ENCODE assay signal across 8 cellular contexts in genomic region chr22:50184004-50184461, GRCh38. TPM values are rescaled to one million over a fixed set of nuclear protein-coding genes. Genes with fewer than 3 reads are reported as not detected.
A peak's percentile ranks its signal among the peaks of the same experiment; 100 is the strongest.
DNase-seq lines count a peak whose midpoint lies in the region; ATAC-seq and TF ChIP-seq lines count a peak whose summit lies in the region.

No MANE protein-coding gene starts in this region.

- no peak overlapping the region for H3K4me2 ChIP-seq in osteoblast (ENCODE audit: insufficient read depth, low read length)

- peaks cover 24% of the 10 kb centered on the region for H3K4me1 ChIP-seq in CD8-positive, alpha-beta memory T cell (ENCODE audit: insufficient read depth, low read length)
- peaks cover 4 to 47% (median 28%) of the 10 kb centered on the region in 4 donors for H3K4me1 ChIP-seq in Peyer's patch
- H3K4me1 ChIP-seq in osteoblast (ENCODE audit: insufficient read depth, low read length): peaks cover 3% of the 10 kb centered on the region

- peak overlapping the region in 5 of 7 donors; percentile 31 to 90 (median 59) for H3K4me3 Mint-ChIP-seq in CD8-positive, alpha-beta memory T cell

- no peak overlapping the region for H3K4me3 ChIP-seq in CD8-positive, alpha-beta memory T cell (ENCODE audit: low read length)
- H3K4me3 ChIP-seq in Peyer's patch (no peak overlapping the region), fibroblast of pulmonary artery (replicated peaks; ENCODE audit: low read depth, low read length) (no peak overlapping the region), osteoblast (ENCODE audit: insufficient read depth, low read length) (no peak overlapping the region)

- peaks cover 23% of the 10 kb centered on the region for H3K79me2 ChIP-seq in osteoblast (ENCODE audit: insufficient read depth, low read length)

- POLR2A ChIA-PET in CD8-positive, alpha-beta memory T cell (lab: Charles Lee): interaction anchor here (1.0 kb wide), 1 partner anchor 9 kb away, joined by 3 read pairs; no protein-coding TSS in a partner anchor

- CTCF ChIA-PET in CD8-positive, alpha-beta memory T cell (lab: Charles Lee): no interaction called here

- peaks cover 0 to 3% (median 2%) of the 10 kb centered on the region in 3 donors for H3K36me3 Mint-ChIP-seq in CD8-positive, alpha-beta memory T cell

- H3K4me1 Mint-ChIP-seq in CD8-positive, alpha-beta memory T cell: peaks cover 11 to 30% (median 14%) of the 10 kb centered on the region in 3 donors

- H3K9me3 Mint-ChIP-seq in CD8-positive, alpha-beta memory T cell: no peaks in the 10 kb centered on the region

- H3K27ac Mint-ChIP-seq in CD8-positive, alpha-beta memory T cell: peak overlapping the region in 1 of 8 donors; percentile 75

- H3K27me3 ChIP-seq in CD8-positive, alpha-beta memory T cell (ENCODE audit: insufficient read depth, low read length, poor library complexity, severe bottlenecking): no peaks in the 10 kb centered on the region
- H3K27me3 ChIP-seq in Peyer's patch (no peaks in the 10 kb centered on the region), osteoblast (ENCODE audit: insufficient read depth, low read length) (no peaks in the 10 kb centered on the region)

- H2AFZ ChIP-seq in osteoblast (ENCODE audit: low read length): peak overlapping the region; percentile 68

- no peak for TF ChIP-seq POLR2A in Peyer's patch (IDR thresholded peaks at IDR 0.05)

- peaks cover 2 to 5% of the 10 kb centered on the region in 2 donors for H3K27me3 Mint-ChIP-seq in CD8-positive, alpha-beta memory T cell

- H3K9me3 ChIP-seq in CD8-positive, alpha-beta memory T cell (ENCODE audit: low read length): no peaks in the 10 kb centered on the region
- no peaks in the 10 kb centered on the region for H3K9me3 ChIP-seq in Peyer's patch
- H3K9me3 ChIP-seq in osteoblast (ENCODE audit: low read depth, low read length): no peaks in the 10 kb centered on the region

- peak in 1 of 5 donors; percentile 47 for DNase-seq in CD8-positive, alpha-beta memory T cell
- DNase-seq in Peyer's patch (peak in 1 of 3 donors; percentile 81), fibroblast of pulmonary artery (ENCODE audit: low read depth) (peak; percentile 67), osteoblast (ENCODE audit: insufficient read length, low spot score, missing footprints) (peak; percentile 97), activated gamma-delta T cell (lab: John Stamatoyannopoulos, UW) (no peak)
- DNase-seq in stimulated activated CD4-positive, alpha-beta T cell treated with anti-CD3 and anti-CD28 coated beads, Interleukin-4, amount 100 ng/mL, for 24 hours: no peak
- no peak for DNase-seq in stimulated activated CD4-positive, alpha-beta T cell treated with anti-CD3 and anti-CD28 coated beads, Interleukin-1b, Interleukin-23, amount 100 ng/mL, for 48 hours

- H3K36me3 ChIP-seq in CD8-positive, alpha-beta memory T cell (ENCODE audit: insufficient read depth, low read length): peaks cover 7% of the 10 kb centered on the region
- H3K36me3 ChIP-seq in Peyer's patch (no peaks in the 10 kb centered on the region), osteoblast (ENCODE audit: insufficient read depth, low read length) (peaks cover 5% of the 10 kb centered on the region)

- ATAC-seq in GM19452 (IDR thresholded peaks at IDR 0.05; ENCODE audit: unreplicated experiment): no peak

- peaks cover 11% of the 10 kb centered on the region for H4K20me1 ChIP-seq in osteoblast (ENCODE audit: insufficient read depth, low read length)

- TF ChIP-seq CTCF in Peyer's patch (IDR thresholded peaks at IDR 0.05) (no peak), fibroblast of pulmonary artery (IDR thresholded peaks at IDR 0.05; ENCODE audit: low read length, missing control alignments) (no peak), osteoblast (IDR thresholded peaks at IDR 0.05; ENCODE audit: extremely low read depth, low read depth, low read length) (no peak)

- no peak overlapping the region for H3K27ac ChIP-seq in CD8-positive, alpha-beta memory T cell (ENCODE audit: low read depth, low read length)
- H3K27ac ChIP-seq in Peyer's patch (peak overlapping the region in 3 of 4 donors; percentile 31 to 88 (median 58)), osteoblast (ENCODE audit: low read depth, low read length) (no peak overlapping the region)

RNA-seq across cellular contexts. Expression of gene TRABD, which starts 1.7 kb away (rescaled TPM):
- total RNA-seq in CD8-positive, alpha-beta memory T cell: 100 to 1,000 TPM in 1 of 2 experiments, 10 to 100 TPM in 1; 96.2 to 102 TPM
- polyA plus RNA-seq in CD8-positive, alpha-beta memory T cell: 49.0 TPM
- total RNA-seq in Peyer's patch: 100 to 1,000 TPM in 1 of 4 donors, 10 to 100 TPM in 3; 44.0 to 111 (median 86.3) TPM
- total RNA-seq in osteoblast: 13.6 and 13.8 TPM in 2 replicates

RNA-seq across cellular contexts. Expression of gene PANX2, which starts 13.5 kb away (rescaled TPM):
- total RNA-seq in CD8-positive, alpha-beta memory T cell: 1 to 10 TPM; 1.7 to 1.8 TPM
- not detected for polyA plus RNA-seq in CD8-positive, alpha-beta memory T cell
- total RNA-seq in Peyer's patch (under 1 TPM in 1 of 4 donors, not detected in 3; 0.40 TPM), osteoblast (under 0.01 and 0.29 TPM in 2 replicates)

RNA-seq across cellular contexts. Expression of gene SELENOO, which starts 16.8 kb away (rescaled TPM):
- total RNA-seq in CD8-positive, alpha-beta memory T cell: 10 to 100 TPM; 22.3 to 25.9 TPM
- 6.1 TPM for polyA plus RNA-seq in CD8-positive, alpha-beta memory T cell
- total RNA-seq in Peyer's patch (100 to 1,000 TPM in 1 of 4 donors, 10 to 100 TPM in 3; 48.7 to 101 (median 74.0) TPM), osteoblast (13.0 and 15.6 TPM in 2 replicates)

Comparison
In these comparisons a context has a peak if more than half of its experiments do, and no peak if none do; other contexts are left out.
1. DNase-seq: peak in fibroblast of pulmonary artery (single experiment) and osteoblast (single experiment); none in activated gamma-delta T cell (single experiment), stimulated activated CD4-positive, alpha-beta T cell treated with anti-CD3 and anti-CD28 coated beads, Interleukin-4, amount 100 ng/mL, for 24 hours (single experiment) and stimulated activated CD4-positive, alpha-beta T cell treated with anti-CD3 and anti-CD28 coated beads, Interleukin-1b, Interleukin-23, amount 100 ng/mL, for 48 hours (single experiment).
2. H3K27ac ChIP-seq: peak in Peyer's patch (3 of 4); none in CD8-positive, alpha-beta memory T cell (single experiment) and osteoblast (single experiment).